ENCODE assay signal across 18 cellular contexts in the genomic region with DNA sequence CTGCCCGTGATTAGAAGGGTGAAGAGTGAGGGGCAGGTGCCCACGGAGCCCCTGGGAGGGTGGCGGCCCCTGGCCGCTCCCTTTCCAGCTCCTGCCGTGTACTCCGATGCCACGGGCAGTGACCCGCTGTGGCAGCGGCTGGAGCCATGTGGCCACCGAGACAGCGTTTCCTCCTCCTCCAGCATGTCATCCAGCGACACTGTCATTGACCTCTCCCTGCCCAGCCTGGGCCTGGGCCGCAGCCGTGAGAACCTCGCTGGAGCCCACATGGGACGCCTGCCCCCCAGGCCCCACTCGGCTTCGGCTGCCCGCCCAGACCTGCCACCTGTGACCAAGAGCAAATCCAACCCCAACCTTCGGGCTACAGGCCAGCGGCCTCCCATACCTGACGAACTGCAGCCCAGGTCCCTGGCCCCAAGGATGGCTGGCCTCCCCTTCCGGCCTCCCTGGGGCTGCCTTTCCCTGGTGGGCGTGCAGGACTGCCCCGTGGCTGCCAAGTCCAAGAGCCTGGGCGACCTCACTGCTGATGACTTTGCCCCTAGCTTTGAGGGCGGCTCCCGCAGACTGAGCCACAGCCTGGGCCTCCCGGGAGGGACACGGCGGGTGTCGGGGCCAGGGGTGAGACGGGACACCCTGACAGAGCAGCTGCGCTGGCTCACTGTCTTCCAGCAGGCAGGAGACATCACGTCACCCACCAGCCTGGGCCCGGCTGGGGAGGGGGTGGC. TPM values are rescaled to one million over a fixed set of nuclear protein-coding genes. Genes with fewer than 3 reads are reported as not detected.
A peak's percentile ranks its signal among the peaks of the same experiment; 100 is the strongest.
DNase-seq lines count a peak whose midpoint lies in the region; ATAC-seq and TF ChIP-seq lines count a peak whose summit lies in the region.
"Had no signal": no experiment of that assay in that cellular context is flagged by ENCODE, and none has a peak within 500 bp of the region (broad histone marks: within the 10 kb centered on the region; RNA-seq: fewer than 3 reads in every experiment).

No MANE protein-coding gene starts in this region.

- no peak for TF ChIP-seq CTCF in IMR-90 (conservative IDR thresholded peaks at IDR 0.05; ENCODE audit: low read depth, low read length)
- TF ChIP-seq CTCF in hepatocyte (IDR thresholded peaks at IDR 0.05; ENCODE audit: poor library complexity): no peak

- H3K4ac ChIP-seq in IMR-90 (ENCODE audit: low read depth, low read length): no peak overlapping the region

- H3K79me1 ChIP-seq in IMR-90 (ENCODE audit: low read depth in 1 of 2, low read length in 2 of 2): no peaks in the 10 kb centered on the region

- peaks cover 2% of the 10 kb centered on the region; the same call in 1 of the 2 replicates for H3K4me1 ChIP-seq in IMR-90 (ENCODE audit: control insufficient read depth, insufficient read depth, low read length)
- H3K4me1 ChIP-seq in hepatocyte (ENCODE audit: insufficient read depth): peaks cover 7% of the 10 kb centered on the region

- H2AK5ac ChIP-seq in IMR-90 (ENCODE audit: low read depth, low read length): no peak overlapping the region

- H3K27me3 ChIP-seq in IMR-90 (ENCODE audit: control insufficient read depth, insufficient read depth, low read length): peaks cover 12% of the 10 kb centered on the region; the same call in 1 of the 2 replicates
- H3K27me3 ChIP-seq in hepatocyte: no peaks in the 10 kb centered on the region

- H3K14ac ChIP-seq in IMR-90 (replicated peaks; ENCODE audit: low read depth, low read length): no peak overlapping the region

- no peak overlapping the region for H2AK9ac ChIP-seq in IMR-90 (replicated peaks; ENCODE audit: low read depth, low read length, poor library complexity)

- H2BK20ac ChIP-seq in IMR-90 (ENCODE audit: low read depth, low read length): no peak overlapping the region

- no peaks in the 10 kb centered on the region for H3K9me3 Mint-ChIP-seq in activated naive CD4-positive, alpha-beta T cell treated with anti-CD3 and anti-CD28 coated beads, Interleukin-2, amount 50 U/mL, for 72 hours
- H3K9me3 Mint-ChIP-seq in activated naive CD4-positive, alpha-beta T cell treated with anti-CD3 and anti-CD28 coated beads, Interleukin-2, amount 10 ng/mL, durations not matched to agents 7 days and 5 days: no peaks in the 10 kb centered on the region
- H3K9me3 Mint-ChIP-seq: H9 had no signal

- H4K8ac ChIP-seq in IMR-90 (ENCODE audit: low read depth in 2 of 2, low read length in 2 of 2): no peak overlapping the region

- H3K4me3 Mint-ChIP-seq in activated naive CD4-positive, alpha-beta T cell treated with anti-CD3 and anti-CD28 coated beads, Interleukin-2, amount 10 ng/mL, durations not matched to agents 7 days and 5 days: no peak overlapping the region
- H3K4me3 Mint-ChIP-seq: H9 had no signal

- H3K18ac ChIP-seq in IMR-90 (ENCODE audit: low read depth, low read length): no peak overlapping the region

- WGBS in IMR-90 (ENCODE audit: extremely low coverage in 2 of 2, insufficient read length in 1 of 2), 2 experiments: 67% methylated on average over 19 of the region's 36 CpGs; no CpG with 5 or more reads in 1 of the 2 experiments
- 81% methylated on average over 36 of the region's 36 CpGs for WGBS in hepatocyte (ENCODE audit: low lambda C conversion rate, missing lambda C conversion rate)

- H2BK120ac ChIP-seq in IMR-90 (ENCODE audit: low read depth, low read length): no peak overlapping the region

- in situ Hi-C loops in IMR-90 (cut with MboI; ENCODE audit: low sequenced_read_pairs): no loop called here

- H3K4me2 ChIP-seq in IMR-90 (ENCODE audit: low read depth, low read length): no peak overlapping the region
- H3K4me2 ChIP-seq in hepatocyte: no peak overlapping the region
- H3K4me2 ChIP-seq: SK-N-SH had no signal

- no peaks in the 10 kb centered on the region for H3K9me1 ChIP-seq in IMR-90 (ENCODE audit: insufficient read depth, low read length)

- no TSS peak for BruUV-seq in IMR-90 (replicated peaks; lab: Mats Ljungman, UMichigan)

- no peaks in the 10 kb centered on the region for H3K9me2 ChIP-seq in hepatocyte (replicated peaks; ENCODE audit: insufficient read depth)
- H3K9me2 ChIP-seq: SK-N-SH had no signal

- H3K79me2 ChIP-seq in hepatocyte: no peaks in the 10 kb centered on the region

- H3K27ac Mint-ChIP-seq in activated naive CD4-positive, alpha-beta T cell treated with anti-CD3 and anti-CD28 coated beads, Interleukin-2, amount 50 U/mL, for 72 hours: peak overlapping the region; percentile 62 to 86
- H3K27ac Mint-ChIP-seq in activated naive CD4-positive, alpha-beta T cell treated with anti-CD3 and anti-CD28 coated beads, Interleukin-2, amount 10 ng/mL, durations not matched to agents 7 days and 5 days: no peak overlapping the region
- H3K27ac Mint-ChIP-seq: H9 had no signal

- H3K27me3 Mint-ChIP-seq in activated naive CD4-positive, alpha-beta T cell treated with anti-CD3 and anti-CD28 coated beads, Interleukin-2, amount 10 ng/mL, durations not matched to agents 7 days and 5 days: no peaks in the 10 kb centered on the region

- peaks cover 13% of the 10 kb centered on the region for H3K4me1 Mint-ChIP-seq in activated naive CD4-positive, alpha-beta T cell treated with anti-CD3 and anti-CD28 coated beads, Interleukin-2, amount 10 ng/mL, durations not matched to agents 7 days and 5 days
- H3K4me1 Mint-ChIP-seq: H9 had no signal

- dilution Hi-C loops in IMR-90 (cut with HindIII; ENCODE audit: low sequenced_read_pairs, unreplicated experiment): no loop called here

- H3K23ac ChIP-seq in IMR-90 (ENCODE audit: low read depth, low read length): no peak overlapping the region

- peaks cover 3% of the 10 kb centered on the region; the same call in 1 of the 2 replicates for H4K20me1 ChIP-seq in IMR-90 (ENCODE audit: insufficient read depth, low read length)
- H4K20me1 ChIP-seq in hepatocyte (ENCODE audit: insufficient read depth, poor library complexity, severe bottlenecking): no peaks in the 10 kb centered on the region

- no peak overlapping the region for H2BK5ac ChIP-seq in IMR-90 (ENCODE audit: low read depth, low read length, poor library complexity, severe bottlenecking)

- no peak for TF ChIP-seq POLR2A in IMR-90 (IDR thresholded peaks at IDR 0.05; ENCODE audit: low read depth, low read length)

- DNase-seq in activated naive CD4-positive, alpha-beta T cell treated with anti-CD3 and anti-CD28 coated beads, Interleukin-2, amount 50 U/mL, for 72 hours (ENCODE audit: low spot score in 2 of 2): no peak
- no peak for DNase-seq in activated naive CD4-positive, alpha-beta T cell treated with anti-CD3 and anti-CD28 coated beads, Interleukin-2, amount 10 ng/mL, durations not matched to agents 7 days and 5 days
- DNase-seq in IMR-90: no peak
- peak; percentile 27 for DNase-seq in hepatocyte (ENCODE audit: low spot score)
- no peak for DNase-seq in stimulated activated CD4-positive, alpha-beta T cell treated with anti-CD3 and anti-CD28 coated beads, Interleukin-2, amount 100 ng/mL, for 24 hours
- DNase-seq in NOMO-1 treated with DMSO at 0.1 percent for 48 hours (lab: John Stamatoyannopoulos, UW; ENCODE audit: unreplicated experiment): no peak
- DNase-seq: DMS79, GF-D8, H9, KBM-7, NCI-H1048, NCI-H1694, NCI-H2107, NCI-H69, PC-3 had no signal

- no peak overlapping the region for H4K91ac ChIP-seq in IMR-90 (ENCODE audit: insufficient read depth, low read depth, low read length)

- POLR2A ChIA-PET in IMR-90 (lab: Charles Lee; ENCODE audit: unreplicated experiment): no interaction called here

- no peak overlapping the region for H2BK15ac ChIP-seq in IMR-90 (ENCODE audit: low read depth, low read length)

- no peak overlapping the region for H3K56ac ChIP-seq in IMR-90 (ENCODE audit: extremely low read depth, insufficient read depth, low read length)

- TF ChIP-seq RAD21 in IMR-90 (IDR thresholded peaks at IDR 0.05; ENCODE audit: low read length): no peak

- H3K27ac ChIP-seq in IMR-90 (ENCODE audit: insufficient read depth, low read length): no peak overlapping the region
- H3K27ac ChIP-seq in hepatocyte: no peak overlapping the region

- no peak overlapping the region for H3K9ac ChIP-seq in IMR-90 (ENCODE audit: low read depth, low read length)
- H3K9ac ChIP-seq: SK-N-SH had no signal

- CTCF ChIA-PET in activated naive CD4-positive, alpha-beta T cell treated with anti-CD3 and anti-CD28 coated beads, Interleukin-2, amount 10 ng/mL, durations not matched to agents 7 days and 5 days (lab: Charles Lee): no interaction called here
- CTCF ChIA-PET in IMR-90 (lab: Yijun Ruan, JAX): no interaction called here

- H3K36me3 Mint-ChIP-seq in activated naive CD4-positive, alpha-beta T cell treated with anti-CD3 and anti-CD28 coated beads, Interleukin-2, amount 50 U/mL, for 72 hours: no peaks in the 10 kb centered on the region
- peaks cover 11% of the 10 kb centered on the region for H3K36me3 Mint-ChIP-seq in activated naive CD4-positive, alpha-beta T cell treated with anti-CD3 and anti-CD28 coated beads, Interleukin-2, amount 10 ng/mL, durations not matched to agents 7 days and 5 days

- no peak overlapping the region for H4K5ac ChIP-seq in IMR-90 (ENCODE audit: low read depth, low read length)

- ATAC-seq in activated naive CD4-positive, alpha-beta T cell treated with anti-CD3 and anti-CD28 coated beads, Interleukin-2, amount 50 U/mL, for 72 hours: no peak
- ATAC-seq in IMR-90 (ENCODE audit: low read depth) (peak; percentile 18), HG02840 (IDR thresholded peaks at IDR 0.05; ENCODE audit: low FRiP score, unreplicated experiment) (no peak), GM19467 (IDR thresholded peaks at IDR 0.05; ENCODE audit: unreplicated experiment) (no peak)
- ATAC-seq: PC-3 had no signal

- H3K36me3 ChIP-seq in IMR-90 (ENCODE audit: control insufficient read depth, insufficient read depth, low read length): peaks cover 8% of the 10 kb centered on the region
- no peaks in the 10 kb centered on the region for H3K36me3 ChIP-seq in hepatocyte (replicated peaks; ENCODE audit: insufficient read depth, low read depth)

- no peak overlapping the region for H3K4me3 ChIP-seq in IMR-90 (ENCODE audit: insufficient read depth, low read depth, low read length)
- H3K4me3 ChIP-seq in hepatocyte: no peak overlapping the region

- no peak overlapping the region for H2AFZ ChIP-seq in IMR-90 (replicated peaks; ENCODE audit: low read length, poor library complexity)
- H2AFZ ChIP-seq in hepatocyte: no peak overlapping the region

- intact Hi-C loops in IMR-90 (cut with micrococcal nuclease): no loop called here

- H3K9me3 ChIP-seq in IMR-90 (ENCODE audit: control insufficient read depth, insufficient read depth, low read length) (no peaks in the 10 kb centered on the region), hepatocyte (ENCODE audit: low read depth) (no peaks in the 10 kb centered on the region)
- H3K9me3 ChIP-seq: SK-N-SH had no signal

RNA-seq across cellular contexts. Expression of a gene that starts 22.0 kb away (rescaled TPM):
- 10 to 100 TPM; 45.7 to 79.7 TPM for total RNA-seq in activated naive CD4-positive, alpha-beta T cell treated with anti-CD3 and anti-CD28 coated beads, Interleukin-2, amount 50 U/mL, for 72 hours
- total RNA-seq in IMR-90 (2012; rRNA removed): 14.0 and 15.3 TPM in 2 replicates
- 18.5 and 23.3 TPM in 2 replicates for polyA plus RNA-seq in IMR-90 (2012; rRNA removed)
- polyA plus RNA-seq in IMR-90 (2012; cell fraction: cytosol; rRNA removed): 18.5 and 21.4 TPM in 2 replicates
- polyA plus RNA-seq in IMR-90 (2012; cell fraction: nucleus; rRNA removed; ENCODE audit: low replicate concordance): 113 and 229 TPM in 2 replicates
- total RNA-seq in hepatocyte: 18.5 and 20.4 TPM in 2 replicates
- 21.3 and 21.5 TPM in 2 replicates for polyA plus RNA-seq in hepatocyte

RNA-seq across cellular contexts. Expression of a gene that starts 25.7 kb away (rescaled TPM):
- total RNA-seq in activated naive CD4-positive, alpha-beta T cell treated with anti-CD3 and anti-CD28 coated beads, Interleukin-2, amount 50 U/mL, for 72 hours: under 1 TPM in 1 of 2 donors, not detected in 1; 0.19 TPM
- total RNA-seq in IMR-90 (2012; rRNA removed): not detected in 2 replicates
- polyA plus RNA-seq in IMR-90 (2012; rRNA removed): not detected in 2 replicates
- 0.08 TPM in 1 of 2 replicates, not detected in the other for polyA plus RNA-seq in IMR-90 (2012; cell fraction: cytosol; rRNA removed)
- polyA plus RNA-seq in IMR-90 (2012; cell fraction: nucleus; rRNA removed; ENCODE audit: low replicate concordance): 0.22 and 0.33 TPM in 2 replicates
- not detected in 2 replicates for total RNA-seq in hepatocyte
- polyA plus RNA-seq in hepatocyte: 1.0 TPM in 2 replicates
- total RNA-seq: H9 had no signal

RNA-seq across cellular contexts. Expression of a gene that starts 28.3 kb away (rescaled TPM):
- 1 to 10 TPM; 6.9 to 7.1 TPM for total RNA-seq in activated naive CD4-positive, alpha-beta T cell treated with anti-CD3 and anti-CD28 coated beads, Interleukin-2, amount 50 U/mL, for 72 hours
- total RNA-seq in IMR-90 (2012; rRNA removed) (0.18 and 0.28 TPM in 2 replicates), hepatocyte (0.48 and 1.3 TPM in 2 replicates)
- polyA plus RNA-seq in IMR-90 (2012; rRNA removed) (1.9 and 2.4 TPM in 2 replicates), hepatocyte (1.9 and 3.4 TPM in 2 replicates)
- polyA plus RNA-seq in IMR-90 (2012; cell fraction: cytosol; rRNA removed): 1.4 and 2.4 TPM in 2 replicates
- polyA plus RNA-seq in IMR-90 (2012; cell fraction: nucleus; rRNA removed; ENCODE audit: low replicate concordance): 7.8 and 21.5 TPM in 2 replicates

RNA-seq across cellular contexts. Expression of a gene that starts 51.8 kb away (rescaled TPM):
- total RNA-seq in activated naive CD4-positive, alpha-beta T cell treated with anti-CD3 and anti-CD28 coated beads, Interleukin-2, amount 50 U/mL, for 72 hours: 100 to 1,000 TPM; 124 to 183 TPM
- total RNA-seq in IMR-90 (2012; rRNA removed) (1.3 and 1.7 TPM in 2 replicates), hepatocyte (2.7 and 6.1 TPM in 2 replicates)
- polyA plus RNA-seq in IMR-90 (2012; rRNA removed) (4.2 and 4.6 TPM in 2 replicates), hepatocyte (5.3 and 5.4 TPM in 2 replicates)
- 3.1 and 5.7 TPM in 2 replicates for polyA plus RNA-seq in IMR-90 (2012; cell fraction: cytosol; rRNA removed)
- polyA plus RNA-seq in IMR-90 (2012; cell fraction: nucleus; rRNA removed; ENCODE audit: low replicate concordance): 32.3 and 65.2 TPM in 2 replicates
